8 cellular contexts compared by ENCODE assay signal in the genomic region with DNA sequence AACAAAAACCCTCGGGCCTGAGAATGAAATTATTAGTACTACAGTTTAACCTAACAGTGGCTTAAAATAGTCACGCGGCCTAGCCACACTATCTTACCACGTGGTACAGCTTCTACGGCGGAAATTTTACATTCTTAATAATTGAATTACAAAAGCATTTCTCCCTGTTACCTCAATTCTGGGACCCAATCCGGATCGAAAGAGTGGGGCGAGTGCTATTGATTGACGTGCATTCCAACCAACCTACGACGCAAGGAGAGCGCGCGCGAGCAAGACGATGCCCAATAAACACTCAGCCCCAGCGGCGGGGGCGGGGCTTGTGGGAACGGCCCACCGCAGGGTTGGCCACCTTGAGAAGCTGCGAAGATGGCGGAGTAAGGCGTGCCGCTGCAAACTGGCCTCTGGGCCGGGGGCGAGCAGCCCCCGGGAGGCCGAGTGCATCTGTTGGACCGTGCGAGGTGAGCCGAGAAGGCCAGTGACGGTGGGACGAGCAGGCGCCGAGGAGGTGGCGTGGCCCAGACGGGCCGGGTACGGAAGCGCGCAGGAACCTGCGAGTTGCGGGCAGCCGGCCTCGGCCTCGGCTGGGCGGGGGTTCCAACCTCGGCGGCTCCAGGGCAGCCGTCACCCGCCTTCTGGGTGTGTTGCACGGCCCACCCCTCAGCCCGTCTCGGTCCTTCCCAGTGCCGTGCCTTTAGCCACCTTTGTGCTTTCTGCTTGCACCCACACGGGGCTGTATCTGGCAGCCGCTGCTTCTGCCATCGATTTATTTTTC. TPM values are rescaled to one million over a fixed set of nuclear protein-coding genes. Genes with fewer than 3 reads are reported as not detected.
DNase-seq lines count a peak whose midpoint lies in the region; ATAC-seq, FAIRE-seq and TF ChIP-seq lines count a peak whose summit lies in the region.

No MANE protein-coding gene starts in this region.

- TF ChIP-seq POLR2A in GM12891 (IDR thresholded peaks at IDR 0.05; ENCODE audit: low read depth, low read length): peak; percentile 94
- peak; percentile 85 to 94 for TF ChIP-seq POLR2A in tibial nerve (IDR thresholded peaks at IDR 0.05)

- TF ChIP-seq EP300 in tibial nerve (IDR thresholded peaks at IDR 0.05): peak; percentile 83 to 97

- H3K4me1 ChIP-seq in adipocyte (ENCODE audit: control insufficient read depth, insufficient read depth, low read length) (peaks cover 50% of the 10 kb centered on the region), parathyroid adenoma (no peaks in the 10 kb centered on the region), tibial nerve (peaks cover 0 to 37% (median 14%) of the 10 kb centered on the region in 4 donors)

- H3K27ac ChIP-seq in parathyroid adenoma: peak overlapping the region; percentile 48
- H3K27ac ChIP-seq in tibial nerve: peak overlapping the region; percentile 75 to 97 (median 94)

- H3K4me2 ChIP-seq in parathyroid adenoma (ENCODE audit: low read length): peak overlapping the region; percentile 83

- peaks cover 7% of the 10 kb centered on the region for H3K79me2 ChIP-seq in parathyroid adenoma

- peak overlapping the region; percentile 92 for H3K4me3 ChIP-seq in adipocyte (ENCODE audit: low read length)
- peak overlapping the region; percentile 86 for H3K4me3 ChIP-seq in parathyroid adenoma (ENCODE audit: low read depth, low read length)
- H3K4me3 ChIP-seq in tibial nerve: peak overlapping the region; percentile 88 to 96 (median 92)

- peak overlapping the region; percentile 81 for H2AFZ ChIP-seq in parathyroid adenoma

- H3K36me3 ChIP-seq in adipocyte (ENCODE audit: control insufficient read depth, insufficient read depth, low read length, severe bottlenecking) (peaks cover 59% of the 10 kb centered on the region), parathyroid adenoma (ENCODE audit: control insufficient read depth, insufficient read depth, low read length) (no peaks in the 10 kb centered on the region), tibial nerve (peaks cover 5 to 51% (median 10%) of the 10 kb centered on the region in 3 donors)

- FAIRE-seq in GM12891 (lab: Jason Lieb, UNC): peak; percentile 96

- peak overlapping the region; percentile 94 for H3K9ac ChIP-seq in adipocyte (ENCODE audit: low read length)
- peak overlapping the region; percentile 49 for H3K9ac ChIP-seq in parathyroid adenoma

- TF ChIP-seq CTCF in parathyroid adenoma (IDR thresholded peaks at IDR 0.05) (no peak), tibial nerve (IDR thresholded peaks at IDR 0.05) (peak in 1 of 5 experiments; percentile 52)

- peak; percentile 91 for DNase-seq in GM12891 (ENCODE audit: insufficient read length, low spot score)
- peak; percentile 80 for DNase-seq in NCI-H1417 treated with DMSO at 0.1 percent for 48 hours (lab: John Stamatoyannopoulos, UW)
- DNase-seq in SW 1271 (lab: John Stamatoyannopoulos, UW): peak; percentile 82 to 95
- peak; percentile 99 for DNase-seq in adipocyte (ENCODE audit: low read depth)
- peak; percentile 98 for DNase-seq in cardiac septum (ENCODE audit: low spot score)
- DNase-seq in tibial nerve (ENCODE audit: low spot score in 2 of 2): peak; percentile 96 to 97

- no peaks in the 10 kb centered on the region for H3K9me3 ChIP-seq in adipocyte (ENCODE audit: control insufficient read depth, low read length)
- no peaks in the 10 kb centered on the region for H3K9me3 ChIP-seq in parathyroid adenoma (ENCODE audit: control insufficient read depth, low read length)
- no peaks in the 10 kb centered on the region for H3K9me3 ChIP-seq in tibial nerve

- intact Hi-C loops in cardiac septum (cut with DNase I): loop anchor here (1.0 to 5.0 kb wide), 2 partner anchors 53 to 167 kb away; a partner anchor contains a TSS

- 0% methylated on average over 45 to 59 of the region's 60 CpGs for WGBS in tibial nerve, 2 donors

- peak; percentile 98 for ATAC-seq in HG02798 (IDR thresholded peaks at IDR 0.05; ENCODE audit: poor library complexity, unreplicated experiment)

- H3K27me3 ChIP-seq in adipocyte (replicated peaks; ENCODE audit: control insufficient read depth, insufficient read depth, low read length): no peaks in the 10 kb centered on the region
- no peaks in the 10 kb centered on the region for H3K27me3 ChIP-seq in parathyroid adenoma (ENCODE audit: control insufficient read depth, insufficient read depth, low read length)
- no peaks in the 10 kb centered on the region for H3K27me3 ChIP-seq in tibial nerve

TF ChIP-seq in GM12891, 5 proteins besides CTCF, POLR2A, EP300 and RAD21:
- TF ChIP-seq SPI1 (IDR thresholded peaks at IDR 0.05; ENCODE audit: low read depth, low read length): no peak
- TF ChIP-seq POLR2AphosphoS5 (IDR thresholded peaks at IDR 0.05; ENCODE audit: low read depth, low read length): peak; percentile 92
- TF ChIP-seq PAX5 (IDR thresholded peaks at IDR 0.05; ENCODE audit: insufficient read depth, low read length, severe bottlenecking): no peak
- TF ChIP-seq TAF1 (IDR thresholded peaks at IDR 0.05; ENCODE audit: low read depth, low read length): peak; percentile 96
- TF ChIP-seq POU2F2 (IDR thresholded peaks at IDR 0.05; ENCODE audit: low read depth, low read length): peak; percentile 62; the same call in 1 of the 2 replicates

RNA-seq across cellular contexts. Expression of a gene that starts 48.6 kb away (rescaled TPM):
- 14.7 TPM for polyA plus RNA-seq in GM12891 (2012; ENCODE audit: low read depth, missing spikeins)
- total RNA-seq in cardiac septum: not detected
- 1 to 10 TPM in 3 of 4 donors, not detected in 1; 1.2 to 2.7 (median 1.7) TPM for total RNA-seq in tibial nerve

RNA-seq across cellular contexts. Expression of a gene that starts 48.8 kb away (rescaled TPM):
- polyA plus RNA-seq in GM12891 (2012; ENCODE audit: low read depth, missing spikeins): 103 TPM
- total RNA-seq in cardiac septum (1.1 TPM), tibial nerve (10 to 100 TPM in 1 of 4 donors, 1 to 10 TPM in 2, under 1 TPM in 1; 0.39 to 21.0 (median 2.5) TPM)

RNA-seq across cellular contexts. Expression of a gene that starts 52.8 kb away (rescaled TPM):
- 14.3 TPM for polyA plus RNA-seq in GM12891 (2012; ENCODE audit: low read depth, missing spikeins)
- total RNA-seq in cardiac septum (104 TPM), tibial nerve (100 to 1,000 TPM in 3 of 4 donors, 10 to 100 TPM in 1; 77.9 to 168 (median 132) TPM)

RNA-seq across cellular contexts. Expression of a gene that starts 53.3 kb away (rescaled TPM):
- not detected for polyA plus RNA-seq in GM12891 (2012; ENCODE audit: low read depth, missing spikeins)
- total RNA-seq in cardiac septum (not detected), tibial nerve (not detected)

Comparison
In these comparisons a context has a peak if more than half of its experiments do, and no peak if none do; other contexts are left out.
1. Peak in every context shown above with its lines: DNase-seq, ATAC-seq, H3K4me3 ChIP-seq and H3K27ac ChIP-seq.